In the genomic region with DNA sequence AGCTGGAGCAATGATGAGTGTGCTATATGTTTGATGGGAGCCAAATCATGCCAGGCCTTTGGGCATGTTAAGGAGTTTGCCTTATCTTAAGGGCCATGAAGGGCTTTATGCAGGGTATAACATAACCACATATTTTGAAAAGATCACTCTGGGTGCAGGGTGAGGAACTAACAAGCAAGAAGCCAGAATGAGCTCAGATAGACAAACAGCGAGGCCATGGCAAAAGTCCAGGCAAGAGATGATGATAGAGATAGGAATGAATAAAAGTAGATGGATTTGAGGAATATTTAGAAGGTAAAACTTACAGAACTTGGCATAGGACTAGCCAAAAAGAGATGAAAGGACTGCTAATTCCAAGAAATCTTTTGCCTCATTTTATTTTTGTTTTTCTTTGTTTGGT, we compare ENCODE assay signal across 21 cellular contexts.
"Had no signal": no experiment of that assay in that cellular context is flagged by ENCODE, and none has a peak within 500 bp of the region (broad histone marks: within the 10 kb centered on the region; RNA-seq: fewer than 3 reads in every experiment).

No MANE protein-coding gene starts in this region.

- H3K27ac Mint-ChIP-seq: activated CD4-positive, alpha-beta memory T cell treated with anti-CD3 and anti-CD28 coated beads, Interleukin-2, amount 10 ng/mL, durations not matched to agents 7 days and 5 days; nephron; progenitor cell of endocrine pancreas; stimulated activated naive CD8-positive, alpha-beta T cell treated with anti-CD3 and anti-CD28 coated beads, Interleukin-15, Interleukin-2, amounts not matched to agents 100 ng/mL and 50 ng/mL, for 24 hours; T-helper 17 cell; type B pancreatic cell had no signal

- ATAC-seq: activated naive CD4-positive, alpha-beta T cell treated with anti-CD3 and anti-CD28 coated beads, Interleukin-2, amount 50 U/mL, for 72 hours; activated T-cell treated with anti-CD3 and anti-CD28 coated beads, Interleukin-2, amount 50 U/mL, for 4 hours; heart left ventricle; T-helper 17 cell had no signal

- H3K4me1 ChIP-seq: breast epithelium, heart left ventricle, left ventricle myocardium inferior, right atrium auricular region had no signal

- H3K4me3 ChIP-seq: breast epithelium, heart left ventricle, left ventricle myocardium inferior, right atrium auricular region, suprapubic skin had no signal

- H3K36me3 ChIP-seq: breast epithelium, heart left ventricle, left ventricle myocardium inferior, right atrium auricular region, suprapubic skin had no signal

- H3K27me3 Mint-ChIP-seq: progenitor cell of endocrine pancreas had no signal

- DNase-seq: activated CD4-positive, alpha-beta memory T cell treated with anti-CD3 and anti-CD28 coated beads, Interleukin-2, amount 10 ng/mL, durations not matched to agents 7 days and 5 days; activated CD4-positive, alpha-beta T cell treated with anti-CD3 and anti-CD28 coated beads for 4 hours; activated gamma-delta T cell; activated T-cell treated with anti-CD3 and anti-CD28 coated beads, Interleukin-2, amount 50 U/mL, for 4 hours; amygdala; cerebellar nuclear complex; effector CD8-positive, alpha-beta T cell; heart left ventricle; kidney; left ventricle myocardium inferior; occipital lobe; small intestine; T-helper 17 cell had no signal

- H3K9me3 ChIP-seq: breast epithelium, heart left ventricle, left ventricle myocardium inferior, right atrium auricular region, suprapubic skin had no signal

- H3K27ac ChIP-seq: breast epithelium, heart left ventricle, left ventricle myocardium inferior, right atrium auricular region, suprapubic skin had no signal

- H3K9me3 Mint-ChIP-seq: activated CD4-positive, alpha-beta memory T cell treated with anti-CD3 and anti-CD28 coated beads, Interleukin-2, amount 10 ng/mL, durations not matched to agents 7 days and 5 days; activated naive CD4-positive, alpha-beta T cell treated with anti-CD3 and anti-CD28 coated beads, Interleukin-2, amount 50 U/mL, for 72 hours; activated T-cell treated with anti-CD3 and anti-CD28 coated beads, Interleukin-2, amount 50 U/mL, for 4 hours; nephron; stimulated activated naive CD8-positive, alpha-beta T cell treated with anti-CD3 and anti-CD28 coated beads, Interleukin-15, Interleukin-2, amounts not matched to agents 100 ng/mL and 50 ng/mL, for 24 hours; type B pancreatic cell had no signal

- H3K27me3 ChIP-seq: breast epithelium, right atrium auricular region, suprapubic skin had no signal

- H3K4me3 Mint-ChIP-seq: activated CD4-positive, alpha-beta memory T cell treated with anti-CD3 and anti-CD28 coated beads, Interleukin-2, amount 10 ng/mL, durations not matched to agents 7 days and 5 days; activated T-cell treated with anti-CD3 and anti-CD28 coated beads, Interleukin-2, amount 50 U/mL, for 4 hours; nephron; stimulated activated naive CD8-positive, alpha-beta T cell treated with anti-CD3 and anti-CD28 coated beads, Interleukin-15, Interleukin-2, amounts not matched to agents 100 ng/mL and 50 ng/mL, for 24 hours; T-helper 17 cell; type B pancreatic cell had no signal
